In the genomic region with DNA sequence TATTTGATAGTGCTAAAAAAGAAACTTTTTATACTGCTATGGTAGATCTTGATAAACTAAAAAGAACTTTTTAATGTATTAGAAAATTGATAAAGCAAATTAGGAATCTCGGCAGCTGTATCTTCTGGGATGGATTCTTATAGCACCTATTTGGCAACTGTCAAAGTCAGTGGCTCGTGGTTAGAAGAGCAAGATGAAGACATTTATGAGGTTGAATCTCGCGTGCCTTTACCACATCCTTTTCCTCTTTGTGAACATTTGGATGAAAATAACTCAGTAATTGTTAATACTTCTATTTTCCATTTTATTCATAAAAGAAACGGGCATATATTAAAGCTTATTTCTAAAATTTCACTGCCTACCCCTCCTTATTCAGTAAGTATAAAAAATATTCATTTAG, we compare ENCODE assay signal across 10 cellular contexts.
DNase-seq lines count a peak whose midpoint lies in the region; ATAC-seq and TF ChIP-seq lines count a peak whose summit lies in the region.
"Had no signal": no experiment of that assay in that cellular context is flagged by ENCODE, and none has a peak within 500 bp of the region (broad histone marks: within the 10 kb centered on the region; RNA-seq: fewer than 3 reads in every experiment).

No MANE protein-coding gene starts in this region.

- intact Hi-C loops in spleen (cut with DNase I; ENCODE audit: low total_unique reads) = no loop called here

- TF ChIP-seq POLR2A in spleen (IDR thresholded peaks at IDR 0.05) = no peak

- H3K4me3 ChIP-seq in DND-41 (ENCODE audit: low read depth in 1 of 2, low read length in 2 of 2) = no peak overlapping the region
- H3K4me3 ChIP-seq in spleen = no peak overlapping the region
- H3K4me3 ChIP-seq: tibial nerve had no signal

- H3K79me2 ChIP-seq in DND-41 (ENCODE audit: insufficient read depth, low read length) = no peaks in the 10 kb centered on the region

- no peaks in the 10 kb centered on the region for H3K27me3 ChIP-seq in DND-41 (ENCODE audit: insufficient read depth, low read length, poor library complexity)
- no peaks in the 10 kb centered on the region for H3K27me3 ChIP-seq in spleen (replicated peaks in 1 of 7)
- H3K27me3 ChIP-seq: tibial nerve had no signal

- H3K36me3 ChIP-seq in DND-41 (ENCODE audit: insufficient read depth, low read length) (peaks cover 12% of the 10 kb centered on the region; the same call in 1 of the 2 replicates), spleen (peaks cover 0 to 43% (median 12%) of the 10 kb centered on the region in 6 donors)

- H2AFZ ChIP-seq in DND-41 (ENCODE audit: low read depth, low read length) = no peak overlapping the region

- H3K9me3 ChIP-seq in DND-41 (ENCODE audit: insufficient read depth, low read length, severe bottlenecking) (no peaks in the 10 kb centered on the region), spleen (no peaks in the 10 kb centered on the region)
- H3K9me3 ChIP-seq: tibial nerve had no signal

- no peak for TF ChIP-seq CTCF in DND-41 (IDR thresholded peaks at IDR 0.05; ENCODE audit: borderline replicate concordance, extremely low read depth, low read length, poor library complexity, severe bottlenecking)
- TF ChIP-seq CTCF in spleen (IDR thresholded peaks at IDR 0.05 in 8 of 11, conservative IDR thresholded peaks at IDR 0.05 in 3 of 11) = no peak

- no peak overlapping the region; the same call in 1 of the 2 replicates for H3K4me2 ChIP-seq in DND-41 (ENCODE audit: insufficient read depth, low read length)

- 22 to 41% (median 32%) methylated on average over 5 of the region's 5 CpGs for WGBS in spleen, 5 donors

- ATAC-seq in DND-41 (ENCODE audit: insufficient read depth, low read depth) = peak; percentile 98

- H4K20me1 ChIP-seq in DND-41 (ENCODE audit: insufficient read depth, low read length) = no peaks in the 10 kb centered on the region

- no peak overlapping the region for H3K9ac ChIP-seq in DND-41 (ENCODE audit: low read depth, low read length)

- H3K4me1 ChIP-seq in DND-41 (ENCODE audit: insufficient read depth, low read length) = peaks cover 18% of the 10 kb centered on the region
- H3K4me1 ChIP-seq in spleen = peaks cover 0 to 21% (median 10%) of the 10 kb centered on the region in 6 donors

- DNase-seq in AML-193 (lab: John Stamatoyannopoulos, UW) (peak; percentile 63 to 66), DND-41 (peak; percentile 39), NOMO-1 (lab: John Stamatoyannopoulos, UW; ENCODE audit: unreplicated experiment in 2 of 2) (peak; percentile 69 to 95), epithelial cell of prostate (ENCODE audit: low read depth, low spot score) (no peak), NCI-H69 (lab: John Stamatoyannopoulos, UW) (no peak), OCI-M2 (lab: John Stamatoyannopoulos, UW; ENCODE audit: unreplicated experiment) (no peak), spleen (no peak), NCI-H2081 (lab: John Stamatoyannopoulos, UW) (no peak)
- DNase-seq: NCI-H1436 treated with DMSO at 0.1 percent for 48 hours had no signal

- H3K27ac ChIP-seq in DND-41 (ENCODE audit: low read length) (no peak overlapping the region), epithelial cell of prostate (peak overlapping the region; percentile 16), spleen (no peak overlapping the region)
- H3K27ac ChIP-seq: tibial nerve had no signal

Comparison
In these comparisons a context has a peak if more than half of its experiments do, and no peak if none do; other contexts are left out.
1. DNase-seq: peak in AML-193 (2 of 2), DND-41 (single experiment) and NOMO-1 (2 of 2); none in epithelial cell of prostate (single experiment), NCI-H69 (single experiment), OCI-M2 (single experiment), spleen (single experiment) and NCI-H2081 (0 of 2).